21 cellular contexts compared by ENCODE assay signal in genomic region chr1:204979891-204980649, GRCh38.
DNase-seq lines count a peak whose midpoint lies in the region; ATAC-seq, FAIRE-seq and TF ChIP-seq lines count a peak whose summit lies in the region.
"Had no signal": no experiment of that assay in that cellular context is flagged by ENCODE, and none has a peak within 500 bp of the region (broad histone marks: within the 10 kb centered on the region; RNA-seq: fewer than 3 reads in every experiment).

No MANE protein-coding gene starts in this region.

- ATAC-seq in heart left ventricle (no peak), WTC11 (no peak)
- ATAC-seq: CD8-positive, alpha-beta T cell; GM12878; HepG2 had no signal

- intact Hi-C loops in left ventricle myocardium inferior (cut with micrococcal nuclease) (no loop called here), heart left ventricle (cut with DNase I) (loop anchor here in 8 of 10 donors (5.0 to 10.0 kb wide), 5 partner anchors 162 to 277 kb away; no protein-coding TSS in a partner anchor)

- peaks cover 31% of the 10 kb centered on the region for H3K27me3 ChIP-seq in left ventricle myocardium inferior (ENCODE audit: low read depth)
- H3K27me3 ChIP-seq in heart left ventricle = no peaks in the 10 kb centered on the region
- H3K27me3 ChIP-seq in WERI-Rb-1 (ENCODE audit: insufficient read depth, low read depth, severe bottlenecking) = no peaks in the 10 kb centered on the region
- no peaks in the 10 kb centered on the region for H3K27me3 ChIP-seq in smooth muscle cell (ENCODE audit: low read depth)
- H3K27me3 ChIP-seq: BLaER1 treated with 17β-estradiol and CSF1 and Interleukin-3, amounts not matched to agents 10 nM and 100 nM had no signal

- TF ChIP-seq POLR2A in heart left ventricle (IDR thresholded peaks at IDR 0.05) = no peak

- POLR2A ChIA-PET in WTC11 (lab: Charles Lee) = no interaction called here

- no peaks in the 10 kb centered on the region for H3F3A ChIP-seq in smooth muscle cell (ENCODE audit: low read depth)

- H3K4me3 Mint-ChIP-seq in WTC11 = no peak overlapping the region
- H3K4me3 Mint-ChIP-seq: B cell; CD8-positive, alpha-beta T cell; H9 had no signal

- H3K9ac ChIP-seq in smooth muscle cell (ENCODE audit: low read depth) = no peak overlapping the region
- H3K9ac ChIP-seq: BLaER1 treated with 17β-estradiol and CSF1 and Interleukin-3, amounts not matched to agents 10 nM and 100 nM had no signal

- H3K27me3 Mint-ChIP-seq in WTC11 (ENCODE audit: low read depth) = no peaks in the 10 kb centered on the region

- DNase-seq in left ventricle myocardium inferior (no peak), heart left ventricle (no peak), WERI-Rb-1 (peak; percentile 67), smooth muscle cell (lab: John Stamatoyannopoulos, UW; ENCODE audit: unreplicated experiment) (no peak), urothelium cell line (ENCODE audit: low spot score) (no peak), amygdala (lab: John Stamatoyannopoulos, UW) (no peak), WTC11 (ENCODE audit: low spot score) (no peak), SHP77 treated with DMSO at 0.1 percent for 48 hours (lab: John Stamatoyannopoulos, UW) (no peak)
- DNase-seq: 8988T; Calu3; CD8-positive, alpha-beta T cell; DMS 273 treated with DMSO at 0.1 percent for 48 hours; DMS53; DND-41; EL; H9 had no signal

- H3K27ac ChIP-seq in left ventricle myocardium inferior (replicated peaks) (peak overlapping the region; percentile 34), heart left ventricle (peak overlapping the region in 4 of 12 donors; percentile 18 to 59 (median 48)), WERI-Rb-1 (no peak overlapping the region), smooth muscle cell (ENCODE audit: low read depth) (peak overlapping the region; percentile 66)
- H3K27ac ChIP-seq: BLaER1 treated with 17β-estradiol and CSF1 and Interleukin-3, amounts not matched to agents 10 nM and 100 nM had no signal

- H3K4me1 Mint-ChIP-seq in WTC11 = no peaks in the 10 kb centered on the region
- H3K4me1 Mint-ChIP-seq: H9 had no signal

- H3K36me3 ChIP-seq in left ventricle myocardium inferior (peaks cover 3% of the 10 kb centered on the region), heart left ventricle (peaks cover 0 to 34% (median 0%) of the 10 kb centered on the region in 9 donors), WERI-Rb-1 (peaks cover 72% of the 10 kb centered on the region), smooth muscle cell (ENCODE audit: low read depth) (no peaks in the 10 kb centered on the region)
- H3K36me3 ChIP-seq: BLaER1 treated with 17β-estradiol and CSF1 and Interleukin-3, amounts not matched to agents 10 nM and 100 nM had no signal

- H3K36me3 Mint-ChIP-seq in WTC11 = no peaks in the 10 kb centered on the region
- H3K36me3 Mint-ChIP-seq: CD8-positive, alpha-beta T cell had no signal

- no peaks in the 10 kb centered on the region for H3K9me3 ChIP-seq in left ventricle myocardium inferior (replicated peaks)
- no peaks in the 10 kb centered on the region for H3K9me3 ChIP-seq in heart left ventricle
- H3K9me3 ChIP-seq in WERI-Rb-1 (ENCODE audit: severe bottlenecking) = no peaks in the 10 kb centered on the region
- H3K9me3 ChIP-seq in smooth muscle cell (replicated peaks; ENCODE audit: low read depth) = no peaks in the 10 kb centered on the region
- H3K9me3 ChIP-seq: BLaER1 treated with 17β-estradiol and CSF1 and Interleukin-3, amounts not matched to agents 10 nM and 100 nM had no signal

- H3K9me3 Mint-ChIP-seq in WTC11 = no peaks in the 10 kb centered on the region
- H3K9me3 Mint-ChIP-seq: CD8-positive, alpha-beta T cell; H9 had no signal

- H2AFZ ChIP-seq in smooth muscle cell (ENCODE audit: low read depth) = no peak overlapping the region

- TF ChIP-seq CTCF in left ventricle myocardium inferior (IDR thresholded peaks at IDR 0.05; ENCODE audit: borderline replicate concordance) (no peak), heart left ventricle (IDR thresholded peaks at IDR 0.05) (no peak), WERI-Rb-1 (IDR thresholded peaks at IDR 0.05; ENCODE audit: low read depth, low read length) (no peak), smooth muscle cell (IDR thresholded peaks at IDR 0.05; ENCODE audit: borderline replicate concordance, insufficient read depth, poor library complexity, severe bottlenecking) (no peak), WTC11 (IDR thresholded peaks at IDR 0.05) (no peak)

- peak overlapping the region; percentile 41 for H3K4me2 ChIP-seq in smooth muscle cell

- FAIRE-seq in urothelium cell line (lab: Jason Lieb, UNC) = peak; percentile 32
- FAIRE-seq: GM12878, H1, HepG2 had no signal

- no peaks in the 10 kb centered on the region for H4K20me1 ChIP-seq in smooth muscle cell (ENCODE audit: low read depth)
- H4K20me1 ChIP-seq: BLaER1 treated with 17β-estradiol and CSF1 and Interleukin-3, amounts not matched to agents 10 nM and 100 nM had no signal

- no peak overlapping the region for H3K27ac Mint-ChIP-seq in WTC11
- H3K27ac Mint-ChIP-seq: B cell; CD8-positive, alpha-beta T cell had no signal

- WGBS in heart left ventricle, 4 donors = 92 to 94% (median 92%) methylated on average over 10 of the region's 10 CpGs
- 89% methylated on average over 10 of the region's 10 CpGs for WGBS in smooth muscle cell (ENCODE audit: low lambda C conversion rate)

- no peaks in the 10 kb centered on the region for H3K4me1 ChIP-seq in left ventricle myocardium inferior
- H3K4me1 ChIP-seq in heart left ventricle = peaks cover 0 to 24% (median 0%) of the 10 kb centered on the region in 12 donors
- peaks cover 7% of the 10 kb centered on the region for H3K4me1 ChIP-seq in smooth muscle cell (ENCODE audit: low read depth)

- no peak overlapping the region for H3K4me3 ChIP-seq in left ventricle myocardium inferior
- H3K4me3 ChIP-seq in heart left ventricle = no peak overlapping the region
- no peak overlapping the region for H3K4me3 ChIP-seq in WERI-Rb-1 (ENCODE audit: low read depth, low read length)
- no peak overlapping the region for H3K4me3 ChIP-seq in smooth muscle cell
- H3K4me3 ChIP-seq: BLaER1 treated with 17β-estradiol and CSF1 and Interleukin-3, amounts not matched to agents 10 nM and 100 nM; GM12878 had no signal

- CTCF ChIA-PET in WTC11 (lab: Charles Lee) = interaction anchor here (1.0 to 2.9 kb wide), 4 partner anchors 9 to 173 kb away, joined by 3 to 17 read pairs (median 10); no protein-coding TSS in a partner anchor

- no peaks in the 10 kb centered on the region for H3K79me2 ChIP-seq in smooth muscle cell (ENCODE audit: low read depth)

TF ChIP-seq in WTC11, 78 proteins besides CTCF, POLR2A, EP300 and RAD21 (continues in another document):
- TF ChIP-seq IRF1 (CRISPR knock-in tag; IDR thresholded peaks at IDR 0.05) = no peak
- TF ChIP-seq, protein P1, sequence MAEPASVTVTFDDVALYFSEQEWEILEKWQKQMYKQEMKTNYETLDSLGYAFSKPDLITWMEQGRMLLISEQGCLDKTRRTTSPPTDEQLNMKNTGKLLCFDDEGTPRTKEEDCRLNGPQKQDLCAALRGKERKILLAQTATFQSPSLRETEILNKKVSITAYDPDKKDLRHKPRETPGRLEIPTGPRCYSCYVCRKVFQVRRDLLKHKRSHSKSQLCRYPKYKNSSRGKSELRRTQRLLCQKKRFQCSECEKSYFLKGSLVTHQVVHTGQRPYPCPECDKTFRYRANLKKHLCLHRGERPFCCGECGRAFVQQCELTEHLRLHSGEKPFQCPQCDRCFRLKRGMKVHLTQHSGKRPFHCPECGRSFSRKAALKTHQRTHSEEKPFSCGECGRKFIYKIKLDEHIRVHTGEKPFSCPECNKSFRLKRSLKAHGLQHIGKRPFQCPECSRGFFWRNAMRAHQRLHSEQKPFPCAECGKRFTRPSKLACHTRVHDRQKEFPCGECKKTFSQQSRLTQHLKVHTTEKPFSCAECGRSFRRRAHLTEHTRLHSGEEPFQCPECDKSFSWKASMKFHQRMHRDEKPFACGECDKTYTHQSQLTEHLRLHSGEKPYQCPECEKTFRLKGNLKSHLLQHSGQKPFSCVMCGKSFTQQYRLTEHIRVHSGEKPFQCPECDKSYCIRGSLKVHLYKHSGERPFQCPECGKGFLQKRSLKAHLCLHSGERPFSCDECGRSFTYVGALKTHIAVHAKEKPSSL (CRISPR knock-in tag; conservative IDR thresholded peaks at IDR 0.05) = no peak
- no peak for TF ChIP-seq PREB (CRISPR knock-in tag; IDR thresholded peaks at IDR 0.05; ENCODE audit: borderline replicate concordance)
- no peak for TF ChIP-seq NFYB (CRISPR knock-in tag; conservative IDR thresholded peaks at IDR 0.05; ENCODE audit: low read depth)
- no peak for TF ChIP-seq ZNF281 (CRISPR knock-in tag; IDR thresholded peaks at IDR 0.05)
